ENCODE assay signal across 9 cellular contexts in genomic region chr22:23263651-23264555, GRCh38.
DNase-seq lines count a peak whose midpoint lies in the region; ATAC-seq and TF ChIP-seq lines count a peak whose summit lies in the region.
"Had no signal": no experiment of that assay in that cellular context is flagged by ENCODE, and none has a peak within 500 bp of the region (broad histone marks: within the 10 kb centered on the region; RNA-seq: fewer than 3 reads in every experiment).

No MANE protein-coding gene starts in this region.

- intact Hi-C loops in activated CD4-positive, alpha-beta T cell treated with anti-CD3 and anti-CD28 coated beads for 36 hours (cut with DNase I, micrococcal nuclease): no loop called here
- intact Hi-C loops in breast epithelium (cut with DNase I; ENCODE audit: low total_unique reads): no loop called here

- no peak overlapping the region for H3K4me3 ChIP-seq in breast epithelium

- POLR2A ChIA-PET in activated CD4-positive, alpha-beta T cell treated with anti-CD3 and anti-CD28 coated beads for 36 hours (lab: Charles Lee): no interaction called here

- H3K4me3 Mint-ChIP-seq in activated CD4-positive, alpha-beta T cell treated with anti-CD3 and anti-CD28 coated beads for 36 hours: no peak overlapping the region

- TF ChIP-seq CTCF in breast epithelium (IDR thresholded peaks at IDR 0.05): no peak

- H3K27me3 ChIP-seq in breast epithelium: no peaks in the 10 kb centered on the region

- H3K27ac ChIP-seq in breast epithelium: peak overlapping the region; percentile 79 to 80

- no peaks in the 10 kb centered on the region for H3K27me3 Mint-ChIP-seq in activated CD4-positive, alpha-beta T cell treated with anti-CD3 and anti-CD28 coated beads for 36 hours

- CTCF ChIA-PET in activated CD4-positive, alpha-beta T cell treated with anti-CD3 and anti-CD28 coated beads for 36 hours (lab: Charles Lee): interaction anchor here (0.7 to 1.1 kb wide), 2 partner anchors 18 to 180 kb away, joined by 3 read pairs; no protein-coding TSS in a partner anchor

- peak overlapping the region; percentile 10 for H3K27ac Mint-ChIP-seq in activated CD4-positive, alpha-beta T cell treated with anti-CD3 and anti-CD28 coated beads for 36 hours

- no peaks in the 10 kb centered on the region for H3K36me3 ChIP-seq in breast epithelium

- no peaks in the 10 kb centered on the region for H3K9me3 ChIP-seq in breast epithelium

- ATAC-seq in GM18858 (IDR thresholded peaks at IDR 0.05; ENCODE audit: unreplicated experiment): peak; percentile 53
- ATAC-seq in activated CD4-positive, alpha-beta T cell treated with anti-CD3 and anti-CD28 coated beads for 36 hours: peak; percentile 89
- ATAC-seq in GM18868 (IDR thresholded peaks at IDR 0.05; ENCODE audit: unreplicated experiment): no peak

- TF ChIP-seq POLR2A in breast epithelium (IDR thresholded peaks at IDR 0.05): no peak

- no peaks in the 10 kb centered on the region for H3K4me1 Mint-ChIP-seq in activated CD4-positive, alpha-beta T cell treated with anti-CD3 and anti-CD28 coated beads for 36 hours

- DNase-seq in activated CD4-positive, alpha-beta T cell treated with anti-CD3 and anti-CD28 coated beads for 36 hours: peak; percentile 58
- DNase-seq in breast epithelium (ENCODE audit: low spot score in 2 of 2) (no peak), NCI-H146 treated with DMSO at 0.1 percent for 48 hours (lab: John Stamatoyannopoulos, UW; ENCODE audit: unreplicated experiment) (no peak), NCI-H2107 (lab: John Stamatoyannopoulos, UW) (no peak), NCI-H774 (lab: John Stamatoyannopoulos, UW) (no peak)
- DNase-seq in stimulated activated CD4-positive, alpha-beta T cell treated with anti-CD3 and anti-CD28 coated beads, Interleukin-2, amount 100 ng/mL, for 4 hours (ENCODE audit: low read depth): peak; percentile 13
- DNase-seq: NCI-H1417 treated with DMSO at 0.1 percent for 48 hours had no signal

- no peaks in the 10 kb centered on the region for H3K9me3 Mint-ChIP-seq in activated CD4-positive, alpha-beta T cell treated with anti-CD3 and anti-CD28 coated beads for 36 hours (ENCODE audit: low read depth)

- H3K36me3 Mint-ChIP-seq in activated CD4-positive, alpha-beta T cell treated with anti-CD3 and anti-CD28 coated beads for 36 hours (ENCODE audit: low read depth): peaks cover 10% of the 10 kb centered on the region

- H3K4me1 ChIP-seq in breast epithelium: no peaks in the 10 kb centered on the region

Comparison
In these comparisons a context has a peak if more than half of its experiments do, and no peak if none do; other contexts are left out.
1. DNase-seq: peak in activated CD4-positive, alpha-beta T cell treated with anti-CD3 and anti-CD28 coated beads for 36 hours (single experiment) and stimulated activated CD4-positive, alpha-beta T cell treated with anti-CD3 and anti-CD28 coated beads, Interleukin-2, amount 100 ng/mL, for 4 hours (single experiment); none in breast epithelium (0 of 2), NCI-H146 treated with DMSO at 0.1 percent for 48 hours (single experiment), NCI-H2107 (single experiment) and NCI-H774 (single experiment).